7 cellular contexts compared by ENCODE assay signal in genomic region chr11:62645934-62646824, GRCh38. TPM values are rescaled to one million over a fixed set of nuclear protein-coding genes. Genes with fewer than 3 reads are reported as not detected.
DNase-seq lines count a peak whose midpoint lies in the region; ATAC-seq and TF ChIP-seq lines count a peak whose summit lies in the region.

Gene GANAB (minus strand): TSS chr11:62646613. CDS start chr11:62646599, 14 bp downstream.

- no peak for TF ChIP-seq CTCF in hepatocyte (IDR thresholded peaks at IDR 0.05; ENCODE audit: poor library complexity)

- peak within 1 kb of the TSS; percentile 97 for H3K27ac ChIP-seq in hepatocyte

- under 1% methylated on average over 74 of the region's 75 CpGs for WGBS in hepatocyte (ENCODE audit: low lambda C conversion rate, missing lambda C conversion rate)

- H3K79me2 ChIP-seq in hepatocyte, result peaks cover 59% of the 10 kb centered on the region

- peak within 1 kb of the TSS; percentile 72 for H3K4me3 ChIP-seq in hepatocyte

- peak; percentile 98 to 99 for DNase-seq in NCI-H2081 (lab: John Stamatoyannopoulos, UW)
- DNase-seq in T1000 (lab: John Stamatoyannopoulos, UW), result peak; percentile 93
- DNase-seq in astrocyte of the hippocampus (ENCODE audit: low read depth, low spot score), result peak; percentile 99
- DNase-seq in hepatocyte (ENCODE audit: low spot score), result peak; percentile 100
- peak; percentile 96 for DNase-seq in retina

- TF ChIP-seq POLR2A in GM18505 (IDR thresholded peaks at IDR 0.05; ENCODE audit: borderline replicate concordance, extremely low read depth, insufficient read depth, insufficient read length), result peak; percentile 95

- peak within 1 kb of the TSS; percentile 97 for H3K4me2 ChIP-seq in hepatocyte

- H3K27me3 ChIP-seq in hepatocyte, result no peaks in the 10 kb centered on the region

- ATAC-seq in GM18505 (IDR thresholded peaks at IDR 0.05; ENCODE audit: unreplicated experiment) (peak; percentile 88), HG03025 (IDR thresholded peaks at IDR 0.05; ENCODE audit: low FRiP score, unreplicated experiment) (peak; percentile 83)

- H3K9me2 ChIP-seq in hepatocyte (replicated peaks; ENCODE audit: insufficient read depth), result no peaks in the 10 kb centered on the region

- H3K36me3 ChIP-seq in hepatocyte (replicated peaks; ENCODE audit: insufficient read depth, low read depth), result no peaks in the 10 kb centered on the region

- H3K4me1 ChIP-seq in hepatocyte (ENCODE audit: insufficient read depth), result peaks cover 6% of the 10 kb centered on the region

- H2AFZ ChIP-seq in hepatocyte, result peak within 1 kb of the TSS; percentile 20

- no peaks in the 10 kb centered on the region for H4K20me1 ChIP-seq in hepatocyte (ENCODE audit: insufficient read depth, poor library complexity, severe bottlenecking)

- no peaks in the 10 kb centered on the region for H3K9me3 ChIP-seq in hepatocyte (ENCODE audit: low read depth)

RNA-seq across cellular contexts. Expression of gene GANAB, which starts in this region (rescaled TPM):
- total RNA-seq in hepatocyte, result 251 and 254 TPM in 2 replicates
- 212 and 232 TPM in 2 replicates for polyA plus RNA-seq in hepatocyte

Comparison
In these comparisons a context has a peak if more than half of its experiments do, and no peak if none do; other contexts are left out.
1. Peak in every context shown above with its lines: DNase-seq, ATAC-seq, H3K4me3 ChIP-seq and H3K27ac ChIP-seq.